Comparison of ENCODE assay signal across 8 cellular contexts in genomic region chr2:201158111-201158929, GRCh38. TPM values are rescaled to one million over a fixed set of nuclear protein-coding genes. Genes with fewer than 3 reads are reported as not detected.
DNase-seq lines count a peak whose midpoint lies in the region; ATAC-seq lines count a peak whose summit lies in the region.

No MANE protein-coding gene starts in this region.

- H3K27ac ChIP-seq in cingulate gyrus (ENCODE audit: low read depth, low read length), result peak overlapping the region; percentile 92

- H3K4me3 Mint-ChIP-seq in stimulated activated naive B cell treated with anti-CD40 and anti-IgM and Interleukin-4, amounts not matched to agents 10 μg/mL and 1 μg/mL and 100 μg/mL, for 72 hours, result peak overlapping the region; percentile 8 to 57

- DNase-seq in Ammon's horn (ENCODE audit: low spot score) (peak; percentile 91), NCI-H1694 (lab: John Stamatoyannopoulos, UW) (peak; percentile 83), T-helper 22 cell (ENCODE audit: low read depth) (peak; percentile 35), left lobe of liver (ENCODE audit: low spot score) (no peak)
- peak; percentile 77 for DNase-seq in stimulated activated naive B cell treated with anti-CD40 and anti-IgM and Interleukin-4, amounts not matched to agents 10 μg/mL and 1 μg/mL and 100 μg/mL, for 72 hours

- H3K27me3 Mint-ChIP-seq in stimulated activated naive B cell treated with anti-CD40 and anti-IgM and Interleukin-4, amounts not matched to agents 10 μg/mL and 1 μg/mL and 100 μg/mL, for 72 hours, result no peaks in the 10 kb centered on the region

- H3K27ac Mint-ChIP-seq in stimulated activated naive B cell treated with anti-CD40 and anti-IgM and Interleukin-4, amounts not matched to agents 10 μg/mL and 1 μg/mL and 100 μg/mL, for 72 hours, result peak overlapping the region; percentile 82

- peaks cover 59 to 71% of the 10 kb centered on the region in 2 donors for H3K36me3 Mint-ChIP-seq in stimulated activated naive B cell treated with anti-CD40 and anti-IgM and Interleukin-4, amounts not matched to agents 10 μg/mL and 1 μg/mL and 100 μg/mL, for 72 hours

- H3K9me3 Mint-ChIP-seq in stimulated activated naive B cell treated with anti-CD40 and anti-IgM and Interleukin-4, amounts not matched to agents 10 μg/mL and 1 μg/mL and 100 μg/mL, for 72 hours, result no peaks in the 10 kb centered on the region

- ATAC-seq in GM18499 (IDR thresholded peaks at IDR 0.05; ENCODE audit: insufficient read depth, unreplicated experiment) (peak; percentile 93), HG02884 (IDR thresholded peaks at IDR 0.05; ENCODE audit: unreplicated experiment) (peak; percentile 89), left lobe of liver (peak; percentile 81)
- peak; percentile 96 to 97 for ATAC-seq in stimulated activated naive B cell treated with anti-CD40 and anti-IgM and Interleukin-4, amounts not matched to agents 10 μg/mL and 1 μg/mL and 100 μg/mL, for 72 hours (replicated peaks)

- peaks cover 40 to 70% of the 10 kb centered on the region in 2 donors for H3K4me1 Mint-ChIP-seq in stimulated activated naive B cell treated with anti-CD40 and anti-IgM and Interleukin-4, amounts not matched to agents 10 μg/mL and 1 μg/mL and 100 μg/mL, for 72 hours

RNA-seq across cellular contexts. Expression of gene CASP10, which starts 24.6 kb away (rescaled TPM):
- total RNA-seq in left lobe of liver, result 5.4 TPM

RNA-seq across cellular contexts. Expression of gene CFLAR, which starts 42.4 kb away (rescaled TPM):
- total RNA-seq in left lobe of liver, result 73.7 TPM
